In the genomic region with DNA sequence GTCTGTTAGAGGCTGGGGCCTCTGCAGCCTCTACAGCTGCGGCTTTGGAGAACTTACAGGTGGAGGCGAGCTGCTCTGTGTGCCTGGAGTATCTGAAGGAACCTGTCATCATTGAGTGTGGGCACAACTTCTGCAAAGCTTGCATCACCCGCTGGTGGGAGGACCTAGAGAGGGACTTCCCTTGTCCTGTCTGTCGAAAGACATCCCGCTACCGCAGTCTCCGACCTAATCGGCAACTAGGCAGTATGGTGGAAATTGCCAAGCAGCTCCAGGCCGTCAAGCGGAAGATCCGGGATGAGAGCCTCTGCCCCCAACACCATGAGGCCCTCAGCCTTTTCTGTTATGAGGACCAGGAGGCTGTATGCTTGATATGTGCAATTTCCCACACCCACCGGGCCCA, we compare ENCODE assay signal across 22 cellular contexts. TPM values are rescaled to one million over a fixed set of nuclear protein-coding genes. Genes with fewer than 3 reads are reported as not detected.
DNase-seq lines count a peak whose midpoint lies in the region; ATAC-seq and TF ChIP-seq lines count a peak whose summit lies in the region.
"Had no signal": no experiment of that assay in that cellular context is flagged by ENCODE, and none has a peak within 500 bp of the region (broad histone marks: within the 10 kb centered on the region; RNA-seq: fewer than 3 reads in every experiment).

No MANE protein-coding gene starts in this region.

- H3K27me3 Mint-ChIP-seq in CD14-positive monocyte (ENCODE audit: low read depth in 3 of 3): no peaks in the 10 kb centered on the region
- H3K27me3 Mint-ChIP-seq in T-helper 17 cell: no peaks in the 10 kb centered on the region
- H3K27me3 Mint-ChIP-seq: stimulated activated naive B cell treated with anti-CD40 and anti-IgM and Interleukin-4, amounts not matched to agents 10 μg/mL and 1 μg/mL and 100 μg/mL, for 72 hours had no signal

- H3K27ac ChIP-seq in lower lobe of right lung (no peak overlapping the region), gastrocnemius medialis (no peak overlapping the region)
- H3K27ac ChIP-seq: adrenal gland, body of pancreas, sigmoid colon, testis had no signal

- H3K27me3 ChIP-seq in lower lobe of right lung (ENCODE audit: low read depth): no peaks in the 10 kb centered on the region
- no peaks in the 10 kb centered on the region for H3K27me3 ChIP-seq in gastrocnemius medialis
- H3K27me3 ChIP-seq: adrenal gland, body of pancreas, sigmoid colon, testis had no signal

- in situ Hi-C loops in gastrocnemius medialis (cut with MboI; ENCODE audit: low sequenced_read_pairs in 4 of 4): loop anchor here in 2 of 4 donors (10.0 to 25.0 kb wide), 2 partner anchors 115 to 267 kb away; a partner anchor contains a TSS
- in situ Hi-C loops in GM13977 (cut with MboI; ENCODE audit: low pct_unique_long_range_greater_than_20kb, low sequenced_read_pairs, unreplicated experiment): no loop called here

- H3K9me3 Mint-ChIP-seq in CD14-positive monocyte: no peaks in the 10 kb centered on the region
- H3K9me3 Mint-ChIP-seq: CD8-positive, alpha-beta T cell; stimulated activated naive B cell treated with anti-CD40 and anti-IgM and Interleukin-4, amounts not matched to agents 10 μg/mL and 1 μg/mL and 100 μg/mL, for 72 hours; T-helper 1 cell treated with Interleukin-12 subunit alpha and Interleukin-12 subunit beta and Interleukin-4 antibody, amounts not matched to agents 30 μg/mL and 1 μg/mL, for 36 hours had no signal

- peaks cover 18% of the 10 kb centered on the region for H3K4me1 ChIP-seq in lower lobe of right lung
- H3K4me1 ChIP-seq in gastrocnemius medialis: peaks cover 19 to 24% of the 10 kb centered on the region in 2 donors

- H3K4me1 Mint-ChIP-seq in CD14-positive monocyte (peaks cover 30% of the 10 kb centered on the region), T-helper 17 cell (peaks cover 42% of the 10 kb centered on the region)

- TF ChIP-seq CTCF in CD14-positive monocyte (IDR thresholded peaks at IDR 0.05) (no peak), lower lobe of right lung (IDR thresholded peaks at IDR 0.05) (no peak), gastrocnemius medialis (IDR thresholded peaks at IDR 0.05 in 4 of 5, conservative IDR thresholded peaks at IDR 0.05 in 1 of 5) (no peak), lower leg skin (IDR thresholded peaks at IDR 0.05) (no peak), GM13977 (IDR thresholded peaks at IDR 0.05; ENCODE audit: extremely low read depth, insufficient read depth, missing control alignments) (no peak)

- TF ChIP-seq POLR2A in gastrocnemius medialis (IDR thresholded peaks at IDR 0.05) (no peak), lower leg skin (IDR thresholded peaks at IDR 0.05) (no peak)

- H3K36me3 ChIP-seq in lower lobe of right lung (peaks cover 54% of the 10 kb centered on the region), gastrocnemius medialis (peaks cover 0 to 53% of the 10 kb centered on the region in 2 donors)

- H3K36me3 Mint-ChIP-seq in CD14-positive monocyte (peaks cover 47 to 50% of the 10 kb centered on the region in 2 donors), T-helper 17 cell (ENCODE audit: low read depth) (peaks cover 13% of the 10 kb centered on the region)

- intact Hi-C loops in CD14-positive monocyte (cut with micrococcal nuclease) (loop anchor here (5.0 to 10.0 kb wide), 3 partner anchors 72 to 265 kb away; a partner anchor contains a TSS), lower lobe of right lung (cut with DNase I) (no loop called here), gastrocnemius medialis (cut with DNase I; ENCODE audit: low total_unique reads) (loop anchor here (5.0 kb wide), 1 partner anchor 262 kb away; a partner anchor contains a TSS), lower leg skin (cut with DNase I; ENCODE audit: low total_unique reads) (no loop called here)

- no peak overlapping the region for H3K4me3 ChIP-seq in lower lobe of right lung
- no peak overlapping the region for H3K4me3 ChIP-seq in gastrocnemius medialis
- no peak overlapping the region for H3K4me3 ChIP-seq in lower leg skin (ENCODE audit: low read depth, poor library complexity, severe bottlenecking)
- H3K4me3 ChIP-seq: adrenal gland, body of pancreas, sigmoid colon, testis had no signal

- DNase-seq in CD14-positive monocyte (ENCODE audit: low spot score) (peak; percentile 45), CD1c-positive myeloid dendritic cell (ENCODE audit: extremely low spot score) (peak; percentile 85), T-helper 17 cell (no peak), lower lobe of right lung (peak; percentile 80), gastrocnemius medialis (no peak), lower leg skin (ENCODE audit: low spot score in 2 of 2) (no peak), NCI-H2081 treated with DMSO at 0.1 percent for 48 hours (lab: John Stamatoyannopoulos, UW) (no peak), GM13977 (ENCODE audit: low spot score) (no peak)
- DNase-seq: activated gamma-delta T cell; activated T-cell treated with anti-CD3 and anti-CD28 coated beads, Interleukin-2, amount 50 U/mL, for 1 hour; adrenal gland; CD8-positive, alpha-beta T cell; IMR-90; islet precursor cell; NCI-H2029; NCI-H2227 treated with DMSO at 0.1 percent for 48 hours; NCI-H69; sigmoid colon; stimulated activated naive B cell treated with anti-CD40 and anti-IgM and Interleukin-4, amounts not matched to agents 10 μg/mL and 1 μg/mL and 100 μg/mL, for 72 hours; testis had no signal

- peak overlapping the region in 5 of 7 donors; percentile 11 to 83 (median 43) for H3K27ac Mint-ChIP-seq in CD14-positive monocyte
- H3K27ac Mint-ChIP-seq in T-helper 17 cell: peak overlapping the region; percentile 98
- H3K27ac Mint-ChIP-seq: CD8-positive, alpha-beta T cell; stimulated activated naive B cell treated with anti-CD40 and anti-IgM and Interleukin-4, amounts not matched to agents 10 μg/mL and 1 μg/mL and 100 μg/mL, for 72 hours; T-helper 1 cell treated with Interleukin-12 subunit alpha and Interleukin-12 subunit beta and Interleukin-4 antibody, amounts not matched to agents 30 μg/mL and 1 μg/mL, for 36 hours had no signal

- WGBS in lower leg skin, 2 donors: 92 to 93% methylated on average over 12 of the region's 12 CpGs

- H3K9me3 ChIP-seq in T-helper 17 cell (ENCODE audit: control insufficient read depth, low read length, poor library complexity, severe bottlenecking): no peaks in the 10 kb centered on the region
- no peaks in the 10 kb centered on the region for H3K9me3 ChIP-seq in lower lobe of right lung
- H3K9me3 ChIP-seq in gastrocnemius medialis: no peaks in the 10 kb centered on the region
- H3K9me3 ChIP-seq: adrenal gland, body of pancreas, sigmoid colon, testis had no signal

- H3K4me3 Mint-ChIP-seq in CD14-positive monocyte (no peak overlapping the region), T-helper 17 cell (no peak overlapping the region)
- H3K4me3 Mint-ChIP-seq: CD8-positive, alpha-beta T cell; stimulated activated naive B cell treated with anti-CD40 and anti-IgM and Interleukin-4, amounts not matched to agents 10 μg/mL and 1 μg/mL and 100 μg/mL, for 72 hours; T-helper 1 cell treated with Interleukin-12 subunit alpha and Interleukin-12 subunit beta and Interleukin-4 antibody, amounts not matched to agents 30 μg/mL and 1 μg/mL, for 36 hours had no signal

- ATAC-seq in T-helper 17 cell (no peak), lower lobe of right lung (no peak), gastrocnemius medialis (no peak)
- ATAC-seq: body of pancreas; CD8-positive, alpha-beta T cell; stimulated activated naive B cell treated with anti-CD40 and anti-IgM and Interleukin-4, amounts not matched to agents 10 μg/mL and 1 μg/mL and 100 μg/mL, for 72 hours had no signal

RNA-seq across cellular contexts. Expression of a gene that starts 2.6 kb away (rescaled TPM):
- 1 to 10 TPM; 3.5 to 3.6 TPM for polyA plus RNA-seq in CD14-positive monocyte
- total RNA-seq in T-helper 17 cell (10 to 100 TPM; 41.4 to 47.3 TPM), lower lobe of right lung (13.3 TPM), gastrocnemius medialis (10 to 100 TPM; 12.3 to 21.5 (median 14.9) TPM), lower leg skin (10 to 100 TPM in 3 of 4 donors, 1 to 10 TPM in 1; 8.6 to 15.2 (median 12.6) TPM)

RNA-seq across cellular contexts. Expression of a gene that starts 15.6 kb away (rescaled TPM):
- 10 to 100 TPM; 59.2 to 63.6 TPM for polyA plus RNA-seq in CD14-positive monocyte
- total RNA-seq in T-helper 17 cell (10 to 100 TPM; 34.1 to 38.5 TPM), lower lobe of right lung (30.6 TPM), gastrocnemius medialis (100 to 1,000 TPM in 1 of 4 donors, 10 to 100 TPM in 3; 44.5 to 103 (median 85.4) TPM), lower leg skin (100 to 1,000 TPM in 2 of 4 donors, 10 to 100 TPM in 2; 73.3 to 177 (median 108) TPM)

Comparison
In these comparisons a context has a peak if more than half of its experiments do, and no peak if none do; other contexts are left out.
1. DNase-seq: peak in CD14-positive monocyte (single experiment), CD1c-positive myeloid dendritic cell (single experiment) and lower lobe of right lung (single experiment); none in T-helper 17 cell (0 of 3), gastrocnemius medialis (0 of 2), lower leg skin (0 of 2), NCI-H2081 treated with DMSO at 0.1 percent for 48 hours (single experiment) and GM13977 (single experiment).
2. intact Hi-C loops: an anchor here in CD14-positive monocyte (5.0 to 10.0 kb wide) and gastrocnemius medialis (5.0 kb wide); none called in lower lobe of right lung and lower leg skin.